8 cellular contexts compared by ENCODE assay signal in genomic region chr4:76147454-76148141, GRCh38. TPM values are rescaled to one million over a fixed set of nuclear protein-coding genes. Genes with fewer than 3 reads are reported as not detected.
DNase-seq lines count a peak whose midpoint lies in the region; ATAC-seq and TF ChIP-seq lines count a peak whose summit lies in the region.

No MANE protein-coding gene starts in this region.

- H3K79me2 ChIP-seq in mammary epithelial cell (ENCODE audit: insufficient read depth, low read length) = peaks cover 64% of the 10 kb centered on the region

- H3K4me1 ChIP-seq in mammary epithelial cell (ENCODE audit: insufficient read depth, low read length) = peaks cover 17% of the 10 kb centered on the region

- peak overlapping the region; percentile 79 for H3K9ac ChIP-seq in mammary epithelial cell (ENCODE audit: insufficient read depth, low read length)

- dilution Hi-C loops in mammary epithelial cell (cut with HindIII; ENCODE audit: low sequenced_read_pairs) = no loop called here

- H3K27me3 ChIP-seq in mammary epithelial cell (ENCODE audit: insufficient read depth, low read length) = no peaks in the 10 kb centered on the region

- H3K9me3 ChIP-seq in mammary epithelial cell (replicated peaks; ENCODE audit: insufficient read depth, low read length) = no peaks in the 10 kb centered on the region

- in situ Hi-C loops in mammary epithelial cell (cut with MboI; ENCODE audit: low sequenced_read_pairs in 2 of 2) = no loop called here

- peak overlapping the region; percentile 90 for H3K4me2 ChIP-seq in mammary epithelial cell (ENCODE audit: insufficient read depth, low read depth, low read length)

- H2AFZ ChIP-seq in mammary epithelial cell (ENCODE audit: low read depth, low read length) = peak overlapping the region; percentile 93

- no peaks in the 10 kb centered on the region for H4K20me1 ChIP-seq in mammary epithelial cell (ENCODE audit: insufficient read depth, low read length)

- DNase-seq in NCI-H1436 (lab: John Stamatoyannopoulos, UW) (peak; percentile 15), NCI-H1436 treated with DMSO at 0.1 percent for 48 hours (lab: John Stamatoyannopoulos, UW) (no peak), NCI-H1694 treated with DMSO at 0.1 percent for 48 hours (lab: John Stamatoyannopoulos, UW) (peak; percentile 31), T1000 (lab: John Stamatoyannopoulos, UW) (peak; percentile 58), mammary epithelial cell (peak; percentile 89), iris pigment epithelial cell (ENCODE audit: low read depth) (peak; percentile 91)
- DNase-seq in stimulated activated CD4-positive, alpha-beta T cell treated with anti-CD3 and anti-CD28 coated beads, Interleukin-15, amount 100 ng/mL, for 24 hours = peak; percentile 76

- no TSS peak for BruUV-seq in mammary epithelial cell (replicated peaks; lab: Mats Ljungman, UMichigan)

- CTCF ChIA-PET in mammary epithelial cell (lab: Charles Lee; ENCODE audit: low non-redundant PET) = interaction anchor here (0.7 kb wide), 1 partner anchor 831 kb away, joined by 5 read pairs; no protein-coding TSS in a partner anchor

- H3K27ac ChIP-seq in mammary epithelial cell (ENCODE audit: insufficient read depth, low read depth, low read length) = peak overlapping the region; percentile 76

- H3K4me3 ChIP-seq in mammary epithelial cell (replicated peaks in 1 of 3; ENCODE audit: insufficient read depth in 1 of 3, low read depth in 2 of 3, low read length in 3 of 3) = peak overlapping the region; percentile 56 to 85 (median 73)

- 1% methylated on average over 13 of the region's 31 CpGs for WGBS in mammary epithelial cell (ENCODE audit: low coverage, missing lambda C conversion rate)

- no peak for TF ChIP-seq CTCF in mammary epithelial cell (conservative IDR thresholded peaks at IDR 0.05 in 1 of 2, IDR thresholded peaks at IDR 0.05 in 1 of 2; ENCODE audit: extremely low read depth in 1 of 2, insufficient read depth in 1 of 2, low read depth in 1 of 2, low read length in 2 of 2)

- intact Hi-C loops in mammary epithelial cell (cut with micrococcal nuclease) = loop anchor here (2.0 kb wide), 1 partner anchor 157 kb away; the partner anchor contains the start of gene SDAD1

- H3K36me3 ChIP-seq in mammary epithelial cell (ENCODE audit: insufficient read depth, low read length) = peaks cover 1% of the 10 kb centered on the region

- ATAC-seq in HG02870 (IDR thresholded peaks at IDR 0.05; ENCODE audit: unreplicated experiment) = peak; percentile 43

RNA-seq across cellular contexts. Expression of gene NUP54, which starts 0.6 kb away (rescaled TPM):
- 10 to 100 TPM; 45.3 to 48.6 TPM for total RNA-seq in mammary epithelial cell
- polyA plus RNA-seq in mammary epithelial cell = 29.6 TPM
- polyA minus RNA-seq in mammary epithelial cell = 47.1 TPM
